In the genomic region with DNA sequence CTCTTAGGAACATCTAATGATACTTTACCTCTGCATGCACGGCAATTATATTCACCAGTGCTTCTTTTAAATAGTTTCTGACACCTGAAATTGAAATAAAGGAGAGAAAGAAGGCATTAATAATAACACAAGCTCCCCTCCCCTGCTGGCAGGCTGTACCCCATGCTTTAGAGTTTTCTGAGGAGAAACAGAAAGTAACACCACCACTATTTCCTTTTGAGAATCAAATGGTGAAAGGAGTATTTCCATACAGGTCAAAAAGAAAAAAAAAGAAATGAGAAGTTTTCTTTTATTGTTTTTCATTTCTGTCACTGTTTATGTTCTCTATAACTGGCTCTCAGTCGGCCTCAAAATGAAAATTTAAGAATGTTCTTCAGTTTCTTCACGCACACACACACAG, we compare ENCODE assay signal across 11 cellular contexts.
DNase-seq lines count a peak whose midpoint lies in the region; ATAC-seq and TF ChIP-seq lines count a peak whose summit lies in the region.
"Had no signal": no experiment of that assay in that cellular context is flagged by ENCODE, and none has a peak within 500 bp of the region (broad histone marks: within the 10 kb centered on the region; RNA-seq: fewer than 3 reads in every experiment).

No MANE protein-coding gene starts in this region.

- no peaks in the 10 kb centered on the region for H3K9me3 ChIP-seq in DND-41 (ENCODE audit: insufficient read depth, low read length, severe bottlenecking)
- H3K9me3 ChIP-seq in OCI-LY3 (ENCODE audit: insufficient read depth, low read length) = no peaks in the 10 kb centered on the region
- H3K9me3 ChIP-seq in effector memory CD4-positive, alpha-beta T cell (ENCODE audit: control insufficient read depth, low read length) = no peaks in the 10 kb centered on the region
- H3K9me3 ChIP-seq in ovary = no peaks in the 10 kb centered on the region
- H3K9me3 ChIP-seq in prostate gland = no peaks in the 10 kb centered on the region
- H3K9me3 ChIP-seq: MG63 had no signal

- intact Hi-C loops in ovary (cut with DNase I) = no loop called here
- intact Hi-C loops in prostate gland (cut with DNase I) = no loop called here

- H3K4me3 ChIP-seq in DND-41 (ENCODE audit: low read depth in 1 of 2, low read length in 2 of 2) = no peak overlapping the region
- peak overlapping the region; percentile 60 for H3K4me3 ChIP-seq in OCI-LY3 (ENCODE audit: low read length)
- peak overlapping the region; percentile 8 for H3K4me3 ChIP-seq in effector memory CD4-positive, alpha-beta T cell (ENCODE audit: insufficient read depth, low read depth, low read length, poor library complexity, severe bottlenecking)
- H3K4me3 ChIP-seq in ovary = no peak overlapping the region
- H3K4me3 ChIP-seq in prostate gland = no peak overlapping the region
- H3K4me3 ChIP-seq: MG63 had no signal

- peak; percentile 15 for TF ChIP-seq CTCF in DND-41 (IDR thresholded peaks at IDR 0.05; ENCODE audit: borderline replicate concordance, extremely low read depth, low read length, poor library complexity, severe bottlenecking)
- no peak for TF ChIP-seq CTCF in OCI-LY3 (IDR thresholded peaks at IDR 0.05; ENCODE audit: low read depth, low read length)
- no peak for TF ChIP-seq CTCF in ovary (IDR thresholded peaks at IDR 0.05)
- TF ChIP-seq CTCF in prostate gland (IDR thresholded peaks at IDR 0.05) = no peak

- H3K9ac ChIP-seq in DND-41 (ENCODE audit: low read depth, low read length) (no peak overlapping the region), OCI-LY3 (ENCODE audit: low read length) (peak overlapping the region; percentile 93)

- DNase-seq in DND-41 (no peak), islet precursor cell (no peak), SKM-1 (lab: John Stamatoyannopoulos, UW; ENCODE audit: unreplicated experiment) (no peak), ovary (no peak), prostate gland (ENCODE audit: low spot score) (no peak)
- no peak for DNase-seq in effector memory CD4-positive, alpha-beta T cell
- DNase-seq: hypothalamus, MG63 had no signal

- peak; percentile 52 for ATAC-seq in DND-41 (ENCODE audit: insufficient read depth, low read depth)
- ATAC-seq in GM18511 (IDR thresholded peaks at IDR 0.05; ENCODE audit: unreplicated experiment) = peak; percentile 53
- ATAC-seq: esophagus mucosa had no signal

- H3K36me3 ChIP-seq in DND-41 (ENCODE audit: insufficient read depth, low read length) = peaks cover 15% of the 10 kb centered on the region; the same call in 1 of the 2 replicates
- peaks cover 12% of the 10 kb centered on the region for H3K36me3 ChIP-seq in OCI-LY3 (replicated peaks; ENCODE audit: low read depth, low read length)
- no peaks in the 10 kb centered on the region for H3K36me3 ChIP-seq in effector memory CD4-positive, alpha-beta T cell (ENCODE audit: control insufficient read depth, insufficient read depth, low read length)
- H3K36me3 ChIP-seq in ovary = no peaks in the 10 kb centered on the region
- H3K36me3 ChIP-seq in prostate gland = no peaks in the 10 kb centered on the region
- H3K36me3 ChIP-seq: MG63 had no signal

- H3K27me3 ChIP-seq in DND-41 (ENCODE audit: insufficient read depth, low read length, poor library complexity) (no peaks in the 10 kb centered on the region), OCI-LY3 (ENCODE audit: low read depth, low read length) (no peaks in the 10 kb centered on the region), ovary (no peaks in the 10 kb centered on the region), prostate gland (replicated peaks; ENCODE audit: insufficient read depth) (no peaks in the 10 kb centered on the region)
- H3K27me3 ChIP-seq in effector memory CD4-positive, alpha-beta T cell (replicated peaks; ENCODE audit: control insufficient read depth, insufficient read depth, low read length, poor library complexity, severe bottlenecking) = no peaks in the 10 kb centered on the region
- H3K27me3 ChIP-seq: MG63 had no signal

- H3K4me1 ChIP-seq in DND-41 (ENCODE audit: insufficient read depth, low read length) (peaks cover 38% of the 10 kb centered on the region), OCI-LY3 (ENCODE audit: low read length) (peaks cover 63% of the 10 kb centered on the region), ovary (ENCODE audit: insufficient read depth) (peaks cover 2% of the 10 kb centered on the region), prostate gland (replicated peaks) (no peaks in the 10 kb centered on the region)
- H3K4me1 ChIP-seq in effector memory CD4-positive, alpha-beta T cell (ENCODE audit: control insufficient read depth, insufficient read depth, low read length, poor library complexity, severe bottlenecking) = peaks cover 19% of the 10 kb centered on the region

- no peak for TF ChIP-seq EP300 in ovary (IDR thresholded peaks at IDR 0.05)

- H2AFZ ChIP-seq in DND-41 (ENCODE audit: low read depth, low read length) (no peak overlapping the region), OCI-LY3 (ENCODE audit: low read depth, low read length) (no peak overlapping the region)

- TF ChIP-seq POLR2A in ovary (IDR thresholded peaks at IDR 0.05) = no peak
- TF ChIP-seq POLR2A in prostate gland (IDR thresholded peaks at IDR 0.05) = no peak

- H3K79me2 ChIP-seq in DND-41 (ENCODE audit: insufficient read depth, low read length) = no peaks in the 10 kb centered on the region
- H3K79me2 ChIP-seq in OCI-LY3 (ENCODE audit: low read length) = peaks cover 17% of the 10 kb centered on the region

- H3K4me2 ChIP-seq in DND-41 (ENCODE audit: insufficient read depth, low read length) (peak overlapping the region; percentile 14), OCI-LY3 (ENCODE audit: low read length) (peak overlapping the region; percentile 81)

- H4K20me1 ChIP-seq in DND-41 (ENCODE audit: insufficient read depth, low read length) (no peaks in the 10 kb centered on the region), OCI-LY3 (ENCODE audit: insufficient read depth, low read length) (no peaks in the 10 kb centered on the region)

- 62 to 71% (median 63%) methylated on average over 3 of the region's 3 CpGs for WGBS in ovary, 3 donors
- WGBS in prostate gland = 76% methylated on average over 3 of the region's 3 CpGs

- 0 out of 2 replicates have a peak overlapping the region, but pooled peaks have one; percentile 61 for H3K27ac ChIP-seq in DND-41 (ENCODE audit: low read length)
- peak overlapping the region; percentile 99 for H3K27ac ChIP-seq in OCI-LY3 (ENCODE audit: low read length)
- no peak overlapping the region for H3K27ac ChIP-seq in effector memory CD4-positive, alpha-beta T cell (ENCODE audit: insufficient read depth, low read length, poor library complexity, severe bottlenecking)
- H3K27ac ChIP-seq in ovary = no peak overlapping the region
- no peak overlapping the region for H3K27ac ChIP-seq in prostate gland

Comparison
In these comparisons a context has a peak if more than half of its experiments do, and no peak if none do; other contexts are left out.
1. H3K27ac ChIP-seq: peak in DND-41 (single experiment) and OCI-LY3 (single experiment); none in effector memory CD4-positive, alpha-beta T cell (single experiment), ovary (0 of 2) and prostate gland (0 of 2).
2. H3K4me3 ChIP-seq: peak in OCI-LY3 (single experiment) and effector memory CD4-positive, alpha-beta T cell (single experiment); none in DND-41 (0 of 2), ovary (single experiment) and prostate gland (0 of 2).